In the genomic region with DNA sequence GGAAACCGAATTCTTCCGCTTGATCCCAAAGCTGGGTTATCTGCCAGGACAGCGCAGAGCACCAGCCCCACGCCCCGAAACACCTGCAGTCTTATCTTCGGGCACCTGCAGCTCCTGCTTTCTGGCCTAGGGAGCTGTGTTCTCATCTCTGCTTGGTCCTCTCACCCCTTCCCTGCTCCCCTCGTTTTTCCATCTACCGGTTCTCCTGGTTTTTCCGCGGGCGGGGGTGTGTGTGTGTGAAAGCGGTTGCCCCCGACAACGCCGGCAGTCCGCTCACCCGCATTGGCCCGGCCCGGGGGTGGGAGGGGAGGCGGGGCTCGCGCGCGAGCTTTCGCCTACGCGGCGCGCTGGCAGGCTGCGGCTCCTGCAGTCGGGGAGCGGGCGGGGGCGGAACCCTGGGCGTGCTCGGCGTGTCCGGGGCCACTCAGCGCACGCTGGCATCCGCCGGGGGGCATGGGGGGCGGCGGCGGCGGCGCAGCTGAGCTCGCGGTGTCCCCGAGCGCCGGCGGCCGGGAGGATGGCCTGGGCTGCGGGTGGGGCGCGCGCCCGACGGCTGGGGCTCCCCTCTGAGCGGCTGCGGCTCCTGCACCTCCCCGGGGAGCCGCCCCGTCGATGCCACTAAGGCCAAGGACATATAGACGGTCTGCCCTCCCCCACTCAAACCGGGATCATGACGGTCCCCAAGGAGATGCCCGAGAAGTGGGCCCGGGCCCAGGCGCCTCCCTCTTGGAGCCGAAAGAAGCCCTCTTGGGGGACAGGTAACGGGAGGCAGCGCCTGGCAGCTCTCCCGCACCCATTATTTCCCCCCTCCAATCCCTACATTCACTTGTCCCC, we compare ENCODE assay signal across 8 cellular contexts. TPM values are rescaled to one million over a fixed set of nuclear protein-coding genes. Genes with fewer than 3 reads are reported as not detected.
A peak's percentile ranks its signal among the peaks of the same experiment; 100 is the strongest.
DNase-seq lines count a peak whose midpoint lies in the region; ATAC-seq and TF ChIP-seq lines count a peak whose summit lies in the region.

No MANE protein-coding gene starts in this region.

- ATAC-seq in GM19397 (IDR thresholded peaks at IDR 0.05; ENCODE audit: unreplicated experiment) (peak; percentile 52), lung (ENCODE audit: insufficient read depth, low FRiP score) (peak; percentile 78), GM21526 (IDR thresholded peaks at IDR 0.05; ENCODE audit: low FRiP score, unreplicated experiment) (no peak)
- ATAC-seq in activated CD8-positive, alpha-beta T cell treated with anti-CD3 and anti-CD28 coated beads for 36 hours = peak; percentile 45

- peak overlapping the region; percentile 31 for H3K27ac ChIP-seq in AG04450 (ENCODE audit: low read depth, low read length)
- H3K27ac ChIP-seq in dorsolateral prefrontal cortex = peak overlapping the region in 58 of 59 donors; percentile 39 to 96 (median 88)
- H3K27ac ChIP-seq in lung (ENCODE audit: low read depth in 1 of 2, low read length in 1 of 2) = peak overlapping the region in 1 of 2 donors; percentile 62

- intact Hi-C loops in activated CD8-positive, alpha-beta T cell treated with anti-CD3 and anti-CD28 coated beads for 36 hours (cut with micrococcal nuclease) = loop anchor here (5.0 kb wide), 1 partner anchor 146 kb away; no protein-coding TSS in a partner anchor
- intact Hi-C loops in dorsolateral prefrontal cortex (cut with DNase I) = loop anchor here (5.0 to 10.0 kb wide), 4 partner anchors 56 to 226 kb away; partner anchors contain the start of genes HAX1 (in 1 of the 2), IL6R (in 1 of the 2), UBAP2L (in 1 of the 2) and UBE2Q1 (in 1 of the 2)

- H3K9me3 ChIP-seq in AG04450 (ENCODE audit: control insufficient read depth, insufficient read depth, low read length) (no peaks in the 10 kb centered on the region), lung (ENCODE audit: control insufficient read depth in 2 of 2, insufficient read depth in 1 of 2, low read length in 1 of 2) (no peaks in the 10 kb centered on the region)

- H3K9me3 Mint-ChIP-seq in activated CD8-positive, alpha-beta T cell treated with anti-CD3 and anti-CD28 coated beads for 36 hours = no peaks in the 10 kb centered on the region

- H3K27me3 ChIP-seq in AG04450 (ENCODE audit: control insufficient read depth, insufficient read depth, low read length) = peaks cover 3% of the 10 kb centered on the region
- H3K27me3 ChIP-seq in dorsolateral prefrontal cortex = no peaks in the 10 kb centered on the region
- no peaks in the 10 kb centered on the region for H3K27me3 ChIP-seq in lung (ENCODE audit: control insufficient read depth, insufficient read depth)

- peak overlapping the region; percentile 89 for H3K27ac Mint-ChIP-seq in activated CD8-positive, alpha-beta T cell treated with anti-CD3 and anti-CD28 coated beads for 36 hours

- TF ChIP-seq CTCF in AG04450 (IDR thresholded peaks at IDR 0.05; ENCODE audit: low read depth, low read length) (no peak), dorsolateral prefrontal cortex (IDR thresholded peaks at IDR 0.05 in 54 of 56, conservative IDR thresholded peaks at IDR 0.05 in 2 of 56; ENCODE audit: low read depth in 1 of 56, partially characterized antibody in 56 of 56) (peak in 5 of 56 donors; percentile 7 to 49 (median 29)), lung (IDR thresholded peaks at IDR 0.05; ENCODE audit: control extremely low read depth, extremely low read depth) (no peak)
- TF ChIP-seq CTCF in activated CD8-positive, alpha-beta T cell treated with anti-CD3 and anti-CD28 coated beads for 36 hours (IDR thresholded peaks at IDR 0.05) = no peak

- WGBS in lung, 2 donors = 6 to 10% methylated on average over 51 to 76 of the region's 76 CpGs

- H3K4me3 ChIP-seq in AG04450 (ENCODE audit: low read depth, low read length) = peak overlapping the region; percentile 58
- H3K4me3 ChIP-seq in dorsolateral prefrontal cortex = peak overlapping the region; percentile 49 to 87 (median 65)
- peak overlapping the region; percentile 48 for H3K4me3 ChIP-seq in lung

- POLR2A ChIA-PET in AG04450 (lab: Yijun Ruan, JAX) = interaction anchor here (0.6 to 1.7 kb wide), 3 partner anchors 58 to 120 kb away, joined by 4 to 5 read pairs (median 5); partner anchors contain the start of gene UBAP2L
- POLR2A ChIA-PET in activated CD8-positive, alpha-beta T cell treated with anti-CD3 and anti-CD28 coated beads for 36 hours (lab: Charles Lee) = interaction anchor here (0.6 to 4.0 kb wide), 8 partner anchors 15 to 1007 kb away, joined by 3 to 27 read pairs (median 4); a partner anchor contains a TSS

- peaks cover 7 to 16% of the 10 kb centered on the region in 2 donors for H3K36me3 ChIP-seq in lung (ENCODE audit: control insufficient read depth in 2 of 2, insufficient read depth in 2 of 2, low read length in 2 of 2)

- CTCF ChIA-PET in AG04450 (lab: Charles Lee) = interaction anchor here (1.3 to 1.5 kb wide), 2 partner anchors 129 to 218 kb away, joined by 3 to 7 read pairs; no protein-coding TSS in a partner anchor
- CTCF ChIA-PET in activated CD8-positive, alpha-beta T cell treated with anti-CD3 and anti-CD28 coated beads for 36 hours (lab: Charles Lee) = interaction anchor here (0.6 to 7.7 kb wide), 14 partner anchors 11 to 218 kb away, joined by 3 to 214 read pairs (median 4); partner anchors contain the start of gene HAX1

- H3K36me3 Mint-ChIP-seq in activated CD8-positive, alpha-beta T cell treated with anti-CD3 and anti-CD28 coated beads for 36 hours (ENCODE audit: low read depth) = peaks cover 20% of the 10 kb centered on the region

- peaks cover 55% of the 10 kb centered on the region for H3K4me1 Mint-ChIP-seq in activated CD8-positive, alpha-beta T cell treated with anti-CD3 and anti-CD28 coated beads for 36 hours (ENCODE audit: low read depth)

- DNase-seq in AG04450 (ENCODE audit: low read depth, low spot score) (no peak), NCI-H2196 (lab: John Stamatoyannopoulos, UW; ENCODE audit: unreplicated experiment) (peak; percentile 71), dorsolateral prefrontal cortex (peak; percentile 74 to 94 (median 88)), lung (ENCODE audit: low spot score) (peak; percentile 86)
- DNase-seq in activated CD8-positive, alpha-beta T cell treated with anti-CD3 and anti-CD28 coated beads for 36 hours = peak; percentile 94
- DNase-seq in stimulated activated CD4-positive, alpha-beta T cell treated with anti-CD3 and anti-CD28 coated beads, Interleukin-4, amount 100 ng/mL, for 4 hours = peak; percentile 89 to 90

- H3K4me1 ChIP-seq in lung (ENCODE audit: control insufficient read depth in 2 of 2, insufficient read depth in 2 of 2, low read length in 2 of 2) = peaks cover 13 to 26% of the 10 kb centered on the region in 2 donors

- H3K27me3 Mint-ChIP-seq in activated CD8-positive, alpha-beta T cell treated with anti-CD3 and anti-CD28 coated beads for 36 hours = no peaks in the 10 kb centered on the region

- H3K4me3 Mint-ChIP-seq in activated CD8-positive, alpha-beta T cell treated with anti-CD3 and anti-CD28 coated beads for 36 hours = peak overlapping the region; percentile 100

RNA-seq across cellular contexts. Expression of gene ATP8B2, which starts 3.2 kb away (rescaled TPM):
- polyA plus RNA-seq in AG04450 (2011; rRNA removed) (42.5 and 45.7 TPM in 2 replicates), lung (10 to 100 TPM; 10.3 to 21.4 TPM)
- 52.4 and 56.3 TPM in 2 replicates for polyA minus RNA-seq in AG04450 (2011; rRNA and poly(A)+ RNA removed)
- 10 to 100 TPM; 52.2 to 54.7 TPM for total RNA-seq in activated CD8-positive, alpha-beta T cell treated with anti-CD3 and anti-CD28 coated beads for 36 hours
- total RNA-seq in dorsolateral prefrontal cortex (10 to 100 TPM; 28.2 to 80.0 (median 45.7) TPM), lung (10 to 100 TPM; 43.7 to 45.1 TPM)

RNA-seq across cellular contexts. Expression of gene AQP10, which starts 7.6 kb away (rescaled TPM):
- polyA plus RNA-seq in AG04450 (2011; rRNA removed) (not detected in 2 replicates), lung (1 to 10 TPM in 1 of 2 donors, under 1 TPM in 1; 0.28 to 1.4 TPM)
- polyA minus RNA-seq in AG04450 (2011; rRNA and poly(A)+ RNA removed) = not detected in 2 replicates
- under 1 TPM in 1 of 2 experiments, not detected in 1; 0.14 TPM for total RNA-seq in activated CD8-positive, alpha-beta T cell treated with anti-CD3 and anti-CD28 coated beads for 36 hours
- total RNA-seq in dorsolateral prefrontal cortex (under 1 TPM in 2 of 120 experiments, not detected in 118; 0.29 to 0.30 TPM), lung (under 1 TPM; 0.31 to 0.64 TPM)

RNA-seq across cellular contexts. Expression of gene HAX1, which starts 56.1 kb away (rescaled TPM):
- polyA plus RNA-seq in AG04450 (2011; rRNA removed) = 131 and 148 TPM in 2 replicates
- 64.4 and 80.1 TPM in 2 replicates for polyA minus RNA-seq in AG04450 (2011; rRNA and poly(A)+ RNA removed)
- 100 to 1,000 TPM; 163 to 170 TPM for total RNA-seq in activated CD8-positive, alpha-beta T cell treated with anti-CD3 and anti-CD28 coated beads for 36 hours
- total RNA-seq in dorsolateral prefrontal cortex = 100 to 1,000 TPM in 2 of 120 experiments, 10 to 100 TPM in 118; 51.9 to 102 (median 78.4) TPM
- 10 to 100 TPM; 42.7 to 86.8 TPM for total RNA-seq in lung
- 100 to 1,000 TPM in 1 of 2 donors, 10 to 100 TPM in 1; 92.2 to 168 TPM for polyA plus RNA-seq in lung
